Comparison of ENCODE assay signal across 1 cellular context in genomic region chr3:69294014-69294771, GRCh38.
TF ChIP-seq lines count a peak whose summit lies in the region.

No MANE protein-coding gene starts in this region.

TF ChIP-seq in GM12878, 131 proteins besides CTCF, POLR2A, EP300 and RAD21 (continued from another document):
- TF ChIP-seq JUNB (IDR thresholded peaks at IDR 0.05) (peak; percentile 84), PKNOX1 (IDR thresholded peaks at IDR 0.05) (peak; percentile 55), RAD51 (IDR thresholded peaks at IDR 0.05) (no peak), BCL11A (IDR thresholded peaks at IDR 0.05; ENCODE audit: low read depth, low read length) (peak; percentile 66; the same call in 1 of the 2 replicates), MTA2 (IDR thresholded peaks at IDR 0.05; ENCODE audit: low read depth) (peak; percentile 42; the same call in 1 of the 2 replicates), MEF2A (IDR thresholded peaks at IDR 0.05; ENCODE audit: insufficient read depth, low read depth, low read length) (no peak), IRF4 (IDR thresholded peaks at IDR 0.05; ENCODE audit: low read depth, low read length) (peak; percentile 60), E4F1 (IDR thresholded peaks at IDR 0.05; ENCODE audit: borderline replicate concordance, partially characterized antibody) (no peak), JUND (IDR thresholded peaks at IDR 0.05; ENCODE audit: low read depth, low read length) (0 out of 2 replicates have a peak, but pooled peaks have one; percentile 40), IKZF2 (IDR thresholded peaks at IDR 0.05) (peak in 1 of 2 experiments; percentile 22; a peak in 1 of 4 replicates), ZNF217 (IDR thresholded peaks at IDR 0.05) (0 out of 2 replicates have a peak, but pooled peaks have one; percentile 54), IKZF1 (conservative IDR thresholded peaks at IDR 0.05) (0 out of 2 replicates have a peak, but pooled peaks have one; percentile 15)
TF ChIP-seq in GM12878: peak in this region for 12.
